8 cellular contexts compared by ENCODE assay signal in genomic region chr5:157740211-157740610, GRCh38. TPM values are rescaled to one million over a fixed set of nuclear protein-coding genes. Genes with fewer than 3 reads are reported as not detected.
DNase-seq lines count a peak whose midpoint lies in the region; ATAC-seq and TF ChIP-seq lines count a peak whose summit lies in the region.

No MANE protein-coding gene starts in this region.

- H3K36me3 Mint-ChIP-seq in activated T-helper 2 cell treated with anti-CD3 and anti-CD28 coated beads, Interferon-gamma antibody, Interleukin-2, Interleukin-4, amounts not matched to agents 10 μg/mL and 5 μg/mL and 100 μg/mL, durations not matched to agents 14 hours and 24 hours and 36 hours (ENCODE audit: low read depth): peaks cover 43% of the 10 kb centered on the region

- in situ Hi-C loops in Panc1 (cut with HindIII; ENCODE audit: low pct_unique_long_range_greater_than_20kb, low sequenced_read_pairs): no loop called here

- POLR2A ChIA-PET in Panc1 (lab: Charles Lee): no interaction called here

- DNase-seq in AG08396 (ENCODE audit: low spot score) (peak; percentile 28), GM12865 (ENCODE audit: low read depth) (peak; percentile 46), Panc1 (ENCODE audit: low read depth, low spot score) (no peak), fibroblast of villous mesenchyme (ENCODE audit: low read depth) (peak; percentile 8), sigmoid colon (no peak)
- no peak for DNase-seq in effector CD8-positive, alpha-beta T cell (lab: John Stamatoyannopoulos, UW)
- DNase-seq in activated T-helper 2 cell treated with anti-CD3 and anti-CD28 coated beads, Interferon-gamma antibody, Interleukin-2, Interleukin-4, amounts not matched to agents 10 μg/mL and 5 μg/mL and 100 μg/mL, durations not matched to agents 14 hours and 24 hours and 36 hours (ENCODE audit: low spot score): no peak

- CTCF ChIA-PET in Panc1 (lab: Charles Lee): no interaction called here

- no peak for TF ChIP-seq EP300 in sigmoid colon (IDR thresholded peaks at IDR 0.05)

- no peaks in the 10 kb centered on the region for H3K9me3 Mint-ChIP-seq in activated T-helper 2 cell treated with anti-CD3 and anti-CD28 coated beads, Interferon-gamma antibody, Interleukin-2, Interleukin-4, amounts not matched to agents 10 μg/mL and 5 μg/mL and 100 μg/mL, durations not matched to agents 14 hours and 24 hours and 36 hours

- H3K27ac Mint-ChIP-seq in activated T-helper 2 cell treated with anti-CD3 and anti-CD28 coated beads, Interferon-gamma antibody, Interleukin-2, Interleukin-4, amounts not matched to agents 10 μg/mL and 5 μg/mL and 100 μg/mL, durations not matched to agents 14 hours and 24 hours and 36 hours: no peak overlapping the region

- H3K4me3 Mint-ChIP-seq in activated T-helper 2 cell treated with anti-CD3 and anti-CD28 coated beads, Interferon-gamma antibody, Interleukin-2, Interleukin-4, amounts not matched to agents 10 μg/mL and 5 μg/mL and 100 μg/mL, durations not matched to agents 14 hours and 24 hours and 36 hours (ENCODE audit: low read depth): no peak overlapping the region

- H3K4me1 Mint-ChIP-seq in activated T-helper 2 cell treated with anti-CD3 and anti-CD28 coated beads, Interferon-gamma antibody, Interleukin-2, Interleukin-4, amounts not matched to agents 10 μg/mL and 5 μg/mL and 100 μg/mL, durations not matched to agents 14 hours and 24 hours and 36 hours (ENCODE audit: low read depth): peaks cover 18% of the 10 kb centered on the region

- peaks cover 9% of the 10 kb centered on the region for H3K4me1 ChIP-seq in Panc1 (ENCODE audit: control insufficient read depth, insufficient read depth, low read length)
- H3K4me1 ChIP-seq in sigmoid colon: peaks cover 0 to 17% (median 11%) of the 10 kb centered on the region in 4 donors

- no peaks in the 10 kb centered on the region for H3K27me3 Mint-ChIP-seq in activated T-helper 2 cell treated with anti-CD3 and anti-CD28 coated beads, Interferon-gamma antibody, Interleukin-2, Interleukin-4, amounts not matched to agents 10 μg/mL and 5 μg/mL and 100 μg/mL, durations not matched to agents 14 hours and 24 hours and 36 hours (ENCODE audit: low read depth)

- H3K27ac ChIP-seq in Panc1 (ENCODE audit: low read length) (no peak overlapping the region), sigmoid colon (no peak overlapping the region)

- H3K4me3 ChIP-seq in GM12865 (ENCODE audit: low read depth, low read length) (no peak overlapping the region), Panc1 (ENCODE audit: low read depth in 2 of 2, low read length in 2 of 2) (no peak overlapping the region), fibroblast of villous mesenchyme (ENCODE audit: low read depth, low read length) (no peak overlapping the region), sigmoid colon (no peak overlapping the region)

- WGBS in sigmoid colon, 2 donors: 48 to 63% methylated on average over 4 of the region's 4 CpGs

- H3K27me3 ChIP-seq in Panc1 (ENCODE audit: control insufficient read depth, insufficient read depth, low read length): no peaks in the 10 kb centered on the region
- H3K27me3 ChIP-seq in sigmoid colon: no peaks in the 10 kb centered on the region

- ATAC-seq in Panc1 (no peak), GM19455 (IDR thresholded peaks at IDR 0.05; ENCODE audit: unreplicated experiment) (no peak)

- no TSS peak for BruUV-seq in Panc1 (replicated peaks; lab: Mats Ljungman, UMichigan)

- intact Hi-C loops in Panc1 (cut with micrococcal nuclease; ENCODE audit: unreplicated experiment) (loop anchor here (5.0 to 10.0 kb wide), 2 partner anchors 413 to 595 kb away; partner anchors contain the start of gene MED7), sigmoid colon (cut with DNase I) (loop anchor here (5.0 to 10.0 kb wide), 4 partner anchors 263 to 593 kb away; partner anchors contain the start of gene CYFIP2)
- intact Hi-C loops in activated T-helper 2 cell treated with anti-CD3 and anti-CD28 coated beads, Interferon-gamma antibody, Interleukin-2, Interleukin-4, amounts not matched to agents 10 μg/mL and 5 μg/mL and 100 μg/mL, durations not matched to agents 14 hours and 24 hours and 36 hours (cut with micrococcal nuclease): loop anchor here (5.0 to 10.0 kb wide), 2 partner anchors 398 to 595 kb away; partner anchors contain the start of gene MED7

- no peaks in the 10 kb centered on the region for H3K9me3 ChIP-seq in Panc1 (ENCODE audit: control insufficient read depth, insufficient read depth, low read depth, low read length)
- no peaks in the 10 kb centered on the region for H3K9me3 ChIP-seq in sigmoid colon

- TF ChIP-seq POLR2A in sigmoid colon (IDR thresholded peaks at IDR 0.05): no peak

- TF ChIP-seq CTCF in GM12865 (IDR thresholded peaks at IDR 0.05; ENCODE audit: insufficient read depth, low read depth, low read length, missing control alignments) (peak; percentile 48), Panc1 (IDR thresholded peaks at IDR 0.05) (peak; percentile 75), fibroblast of villous mesenchyme (IDR thresholded peaks at IDR 0.05; ENCODE audit: insufficient read depth, low read depth, low read length) (peak; percentile 47), sigmoid colon (IDR thresholded peaks at IDR 0.05) (peak in 1 of 4 experiments; percentile 25)

- H3K36me3 ChIP-seq in Panc1 (ENCODE audit: control insufficient read depth, insufficient read depth, low read length): no peaks in the 10 kb centered on the region; the same call in 1 of the 2 replicates
- peaks cover 4 to 50% (median 16%) of the 10 kb centered on the region in 4 donors for H3K36me3 ChIP-seq in sigmoid colon

RNA-seq across cellular contexts. Expression of gene LSM11, which starts 3.3 kb away (rescaled TPM):
- 1.6 TPM for total RNA-seq in Panc1 (2021; ENCODE audit: unreplicated experiment)
- polyA plus RNA-seq in Panc1 (2012; ENCODE audit: insufficient read length): 0.63 TPM
- 4.5 and 5.6 TPM in 2 replicates for total RNA-seq in fibroblast of villous mesenchyme
- total RNA-seq in activated T-helper 2 cell treated with anti-CD3 and anti-CD28 coated beads, Interferon-gamma antibody, Interleukin-2, Interleukin-4, amounts not matched to agents 10 μg/mL and 5 μg/mL and 100 μg/mL, durations not matched to agents 14 hours and 24 hours and 36 hours: 8.7 and 8.9 TPM in 2 replicates
- total RNA-seq in sigmoid colon: 10 to 100 TPM; 12.1 to 16.6 (median 15.9) TPM
- 1 to 10 TPM in 1 of 3 donors, under 1 TPM in 2; 0.60 to 2.0 (median 0.92) TPM for polyA plus RNA-seq in sigmoid colon

RNA-seq across cellular contexts. Expression of gene THG1L, which starts 9.0 kb away (rescaled TPM):
- total RNA-seq in Panc1 (2021; ENCODE audit: unreplicated experiment): 15.4 TPM
- 21.5 TPM for polyA plus RNA-seq in Panc1 (2012; ENCODE audit: insufficient read length)
- total RNA-seq in fibroblast of villous mesenchyme: 18.4 and 21.6 TPM in 2 replicates
- total RNA-seq in activated T-helper 2 cell treated with anti-CD3 and anti-CD28 coated beads, Interferon-gamma antibody, Interleukin-2, Interleukin-4, amounts not matched to agents 10 μg/mL and 5 μg/mL and 100 μg/mL, durations not matched to agents 14 hours and 24 hours and 36 hours: 28.8 and 29.3 TPM in 2 replicates
- 10 to 100 TPM; 19.7 to 28.6 (median 23.7) TPM for total RNA-seq in sigmoid colon
- 10 to 100 TPM; 12.3 to 19.8 (median 12.3) TPM for polyA plus RNA-seq in sigmoid colon

Comparison
In these comparisons a context has a peak if more than half of its experiments do, and no peak if none do; other contexts are left out.
1. DNase-seq: peak in AG08396 (single experiment), GM12865 (single experiment) and fibroblast of villous mesenchyme (single experiment); none in Panc1 (single experiment), effector CD8-positive, alpha-beta T cell (single experiment), activated T-helper 2 cell treated with anti-CD3 and anti-CD28 coated beads, Interferon-gamma antibody, Interleukin-2, Interleukin-4, amounts not matched to agents 10 μg/mL and 5 μg/mL and 100 μg/mL, durations not matched to agents 14 hours and 24 hours and 36 hours (single experiment) and sigmoid colon (single experiment).